8 cellular contexts compared by ENCODE assay signal in genomic region chr7:65216469-65216868, GRCh38.
DNase-seq lines count a peak whose midpoint lies in the region; ATAC-seq and TF ChIP-seq lines count a peak whose summit lies in the region.

No MANE protein-coding gene starts in this region.

- ATAC-seq in HG02885 (IDR thresholded peaks at IDR 0.05; ENCODE audit: poor library complexity, unreplicated experiment) (peak; percentile 88), GM18909 (IDR thresholded peaks at IDR 0.05; ENCODE audit: poor library complexity, unreplicated experiment) (no peak)

- in situ Hi-C loops in GM13977 (cut with MboI; ENCODE audit: low pct_unique_long_range_greater_than_20kb, low sequenced_read_pairs, unreplicated experiment) = no loop called here

- DNase-seq in GM13977 (ENCODE audit: low spot score) (peak; percentile 23), NCI-H510A treated with DMSO at 0.1 percent for 48 hours (lab: John Stamatoyannopoulos, UW) (peak; percentile 62), erythroblast (lab: John Stamatoyannopoulos, UW) (peak; percentile 49 to 73), prostate gland (ENCODE audit: low spot score) (peak; percentile 74), dedifferentiated amniotic fluid mesenchymal stem cell (ENCODE audit: extremely low spot score) (no peak)
- DNase-seq in activated CD8-positive, alpha-beta memory T cell treated with anti-CD3 and anti-CD28 coated beads for 1 hour (ENCODE audit: extremely low read depth in 1 of 2, low read depth in 1 of 2) = peak; percentile 9 to 37

- 16% methylated on average over 8 of the region's 8 CpGs for WGBS in prostate gland

- no peaks in the 10 kb centered on the region for H3K4me1 ChIP-seq in prostate gland (replicated peaks)

- no peaks in the 10 kb centered on the region for H3K27me3 ChIP-seq in prostate gland (replicated peaks; ENCODE audit: insufficient read depth)

- H3K27ac ChIP-seq in prostate gland = no peak overlapping the region

- TF ChIP-seq CTCF in GM13977 (IDR thresholded peaks at IDR 0.05; ENCODE audit: extremely low read depth, insufficient read depth, missing control alignments) (peak; percentile 72), prostate gland (IDR thresholded peaks at IDR 0.05) (peak; percentile 33 to 73 (median 66))

- H3K4me3 ChIP-seq in prostate gland = no peak overlapping the region

- H3K9me3 ChIP-seq in prostate gland = no peaks in the 10 kb centered on the region

- TF ChIP-seq POLR2A in erythroblast (IDR thresholded peaks at IDR 0.05; ENCODE audit: low read length) (no peak), prostate gland (IDR thresholded peaks at IDR 0.05) (no peak)

- intact Hi-C loops in prostate gland (cut with DNase I) = no loop called here

- H3K36me3 ChIP-seq in prostate gland = no peaks in the 10 kb centered on the region
